17 cellular contexts compared by ENCODE assay signal in genomic region chr4:4666693-4667642, GRCh38.
A peak's percentile ranks its signal among the peaks of the same experiment; 100 is the strongest.
DNase-seq lines count a peak whose midpoint lies in the region; ATAC-seq and TF ChIP-seq lines count a peak whose summit lies in the region.
"Had no signal": no experiment of that assay in that cellular context is flagged by ENCODE, and none has a peak within 500 bp of the region (broad histone marks: within the 10 kb centered on the region; RNA-seq: fewer than 3 reads in every experiment).

No MANE protein-coding gene starts in this region.

- TF ChIP-seq CTCF in SK-N-SH (IDR thresholded peaks at IDR 0.05) = no peak
- no peak for TF ChIP-seq CTCF in fibroblast of pulmonary artery (IDR thresholded peaks at IDR 0.05; ENCODE audit: low read length, missing control alignments)
- TF ChIP-seq CTCF in omental fat pad (IDR thresholded peaks at IDR 0.05) = no peak

- TF ChIP-seq RAD21 in SK-N-SH (IDR thresholded peaks at IDR 0.05; ENCODE audit: low read length) = no peak

- peaks cover 5% of the 10 kb centered on the region for H3F3A ChIP-seq in SK-N-SH (replicated peaks; ENCODE audit: insufficient read depth)

- CTCF ChIA-PET in SK-N-SH (lab: Yijun Ruan, JAX) = interaction anchor here (0.7 to 1.7 kb wide), 6 partner anchors 9 to 384 kb away, joined by 3 to 5 read pairs (median 3); no protein-coding TSS in a partner anchor

- no peak for TF ChIP-seq EP300 in SK-N-SH (IDR thresholded peaks at IDR 0.05; ENCODE audit: borderline replicate concordance in 1 of 2, low read depth in 1 of 2, low read length in 1 of 2)

- no peaks in the 10 kb centered on the region for H3K9me2 ChIP-seq in SK-N-SH

- no peaks in the 10 kb centered on the region for H3K36me3 ChIP-seq in SK-N-SH (replicated peaks in 1 of 2; ENCODE audit: control insufficient read depth in 1 of 2, insufficient read depth in 2 of 2, low read length in 1 of 2)
- H3K36me3 ChIP-seq: pancreas had no signal

- WGBS in SK-N-SH (ENCODE audit: low lambda C conversion rate) = 73% methylated on average over 15 of the region's 15 CpGs

- POLR2A ChIA-PET in SK-N-SH (lab: Yijun Ruan, JAX) = no interaction called here

- H3K4me3 ChIP-seq in SK-N-SH (ENCODE audit: low read depth in 2 of 2, low read length in 1 of 2) = no peak overlapping the region
- no peak overlapping the region for H3K4me3 ChIP-seq in fibroblast of pulmonary artery (replicated peaks; ENCODE audit: low read depth, low read length)
- H3K4me3 ChIP-seq: pancreas had no signal

- H3K27me3 ChIP-seq in SK-N-SH (ENCODE audit: insufficient read depth) = no peaks in the 10 kb centered on the region
- H3K27me3 ChIP-seq: pancreas had no signal

- no peaks in the 10 kb centered on the region for H3K9me3 ChIP-seq in SK-N-SH
- H3K9me3 ChIP-seq: pancreas had no signal

- H3K4me1 ChIP-seq in SK-N-SH (ENCODE audit: control insufficient read depth in 1 of 2, insufficient read depth in 2 of 2, low read depth in 1 of 2, low read length in 1 of 2) = peaks cover 10 to 22% of the 10 kb centered on the region in 2 experiments; a peak in 2 of 4 replicates
- H3K4me1 ChIP-seq: pancreas had no signal

- H3K27ac ChIP-seq in SK-N-SH (ENCODE audit: low read depth in 2 of 2, low read length in 1 of 2) = peak overlapping the region in 1 of 2 experiments; percentile 20; a peak in 2 of 4 replicates
- H3K27ac ChIP-seq: pancreas had no signal

- peak; percentile 86 for DNase-seq in EH (ENCODE audit: low read depth)
- DNase-seq in SK-N-SH = peak; percentile 28
- peak; percentile 37 for DNase-seq in fibroblast of pulmonary artery (ENCODE audit: low read depth)
- no peak for DNase-seq in omental fat pad (ENCODE audit: low spot score)
- no peak for DNase-seq in NOMO-1 (lab: John Stamatoyannopoulos, UW; ENCODE audit: unreplicated experiment in 2 of 2)
- no peak for DNase-seq in NCI-H345 (lab: John Stamatoyannopoulos, UW)
- DNase-seq in OCI-M1 (lab: John Stamatoyannopoulos, UW) = no peak
- DNase-seq: activated naive CD4-positive, alpha-beta T cell treated with anti-CD3 and anti-CD28 coated beads, Interleukin-2, amount 10 ng/mL, durations not matched to agents 7 days and 5 days; CD8-positive, alpha-beta T cell; MV-4-11; NCI-H446 treated with DMSO at 0.1 percent for 48 hours; pancreas; RPMI8226; stimulated activated CD4-positive, alpha-beta T cell treated with anti-CD3 and anti-CD28 coated beads, Interleukin-4, amount 100 ng/mL, for 24 hours; stimulated activated naive CD8-positive, alpha-beta T cell treated with anti-CD3 and anti-CD28 coated beads, Interleukin-15, Interleukin-2, amounts not matched to agents 100 U/mL and 50 U/mL, for 24 hours; T-helper 9 cell had no signal

- no peak overlapping the region for H3K9ac ChIP-seq in SK-N-SH

- ATAC-seq in omental fat pad (ENCODE audit: low FRiP score) (peak; percentile 29), GM21381 (IDR thresholded peaks at IDR 0.05; ENCODE audit: unreplicated experiment) (no peak)
- ATAC-seq: CD8-positive, alpha-beta T cell; stimulated activated naive CD8-positive, alpha-beta T cell treated with anti-CD3 and anti-CD28 coated beads, Interleukin-15, Interleukin-2, amounts not matched to agents 100 U/mL and 50 U/mL, for 24 hours had no signal

- no peaks in the 10 kb centered on the region for H3K79me2 ChIP-seq in SK-N-SH (ENCODE audit: insufficient read depth)

- no peaks in the 10 kb centered on the region for H4K20me1 ChIP-seq in SK-N-SH (ENCODE audit: insufficient read depth)

- H2AFZ ChIP-seq in SK-N-SH (ENCODE audit: low read depth) = no peak overlapping the region

- 0 out of 2 replicates have a peak overlapping the region, but pooled peaks have one; percentile 10 for H3K4me2 ChIP-seq in SK-N-SH

TF ChIP-seq in SK-N-SH, 30 proteins besides CTCF, POLR2A, EP300 and RAD21:
- TF ChIP-seq TEAD4 (IDR thresholded peaks at IDR 0.05; ENCODE audit: borderline replicate concordance, insufficient read depth) = no peak
- 0 out of 2 replicates have a peak, but pooled peaks have one; percentile 17 for TF ChIP-seq PBX3 (IDR thresholded peaks at IDR 0.05)
- no peak for TF ChIP-seq ELF1 (IDR thresholded peaks at IDR 0.05)
- TF ChIP-seq REST (IDR thresholded peaks at IDR 0.05; ENCODE audit: low read depth, low read length) = no peak
TF ChIP-seq in SK-N-SH: peak in this region for 1.

Comparison
In these comparisons a context has a peak if more than half of its experiments do, and no peak if none do; other contexts are left out.
1. DNase-seq: peak in EH (single experiment), SK-N-SH (single experiment) and fibroblast of pulmonary artery (single experiment); none in omental fat pad (single experiment), NOMO-1 (0 of 2), NCI-H345 (single experiment) and OCI-M1 (single experiment).